10 cellular contexts compared by ENCODE assay signal in the genomic region with DNA sequence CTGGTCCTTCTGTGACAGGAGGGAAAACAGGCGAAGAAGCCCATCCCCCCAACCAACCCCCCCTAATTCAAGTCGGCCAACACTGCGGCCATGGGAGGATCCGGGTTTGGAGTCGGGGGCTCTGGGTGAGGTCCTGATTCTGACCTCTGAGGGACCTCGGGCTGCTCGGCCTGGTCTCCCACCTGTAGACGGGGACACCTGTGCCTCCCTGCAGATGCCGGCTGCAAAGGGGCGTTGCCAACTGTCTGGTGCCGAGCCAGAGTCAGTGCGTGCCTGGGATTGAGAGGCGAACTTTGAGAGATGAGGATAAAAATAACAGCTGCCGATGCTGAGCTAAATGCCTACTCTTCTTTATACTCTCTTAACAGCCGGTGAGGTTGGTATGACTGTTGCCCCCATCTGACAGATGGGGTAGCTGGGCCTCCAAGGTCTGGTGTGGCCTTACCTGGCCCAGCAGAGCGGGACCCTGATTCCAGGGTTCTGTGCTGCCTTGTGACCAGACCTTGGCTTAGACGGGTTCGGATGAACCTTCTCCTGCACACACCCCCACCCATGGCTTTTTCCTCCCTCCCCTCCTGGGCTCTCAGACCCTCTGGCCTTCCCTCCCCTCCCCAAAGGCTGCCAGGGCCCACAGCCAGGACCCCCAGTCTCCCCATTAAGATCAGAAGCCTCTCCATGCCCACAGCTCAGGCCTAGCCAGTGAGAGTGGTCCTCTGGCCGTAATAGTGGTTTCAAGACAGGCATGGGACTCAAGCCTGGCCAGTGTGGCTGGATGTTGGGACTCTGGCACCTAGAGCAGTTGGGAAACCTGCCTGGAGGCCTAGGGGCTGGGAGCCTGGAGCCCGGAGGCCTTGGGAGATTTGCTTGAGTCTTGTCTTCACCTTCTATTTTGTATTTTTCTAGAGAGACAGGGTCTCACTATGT. TPM values are rescaled to one million over a fixed set of nuclear protein-coding genes. Genes with fewer than 3 reads are reported as not detected.
DNase-seq lines count a peak whose midpoint lies in the region; ATAC-seq, FAIRE-seq and TF ChIP-seq lines count a peak whose summit lies in the region.
"Had no signal": no experiment of that assay in that cellular context is flagged by ENCODE, and none has a peak within 500 bp of the region (broad histone marks: within the 10 kb centered on the region; RNA-seq: fewer than 3 reads in every experiment).

No MANE protein-coding gene starts in this region.

- no peak for FAIRE-seq in kidney (lab: Jason Lieb, UNC)

- H3K9ac ChIP-seq in kidney (ENCODE audit: low read length in 2 of 2), result no peak overlapping the region

- H3K36me3 Mint-ChIP-seq in type B pancreatic cell, result no peaks in the 10 kb centered on the region
- no peaks in the 10 kb centered on the region for H3K36me3 Mint-ChIP-seq in activated T-helper 17 cell treated with anti-CD3 and anti-CD28 coated beads, Interleukin-2, amount 50 U/mL, for 72 hours (ENCODE audit: low read depth)

- no peak for ATAC-seq in activated T-helper 17 cell treated with anti-CD3 and anti-CD28 coated beads, Interleukin-2, amount 50 U/mL, for 72 hours (replicated peaks)
- ATAC-seq in HG03442 (IDR thresholded peaks at IDR 0.05; ENCODE audit: unreplicated experiment), result no peak

- peak overlapping the region in 1 of 2 donors; percentile 39 for H3K4me3 ChIP-seq in kidney (ENCODE audit: low read length in 2 of 2)

- no peaks in the 10 kb centered on the region for H3K36me3 ChIP-seq in kidney (ENCODE audit: control insufficient read depth in 1 of 2, insufficient read depth in 2 of 2, low read length in 2 of 2)

- H3K4me1 ChIP-seq in kidney (ENCODE audit: control insufficient read depth in 1 of 2, insufficient read depth in 1 of 2, low read depth in 1 of 2, low read length in 2 of 2), result peaks cover 3 to 6% of the 10 kb centered on the region in 2 donors

- H3K4me1 Mint-ChIP-seq in type B pancreatic cell (ENCODE audit: unreplicated experiment), result no peaks in the 10 kb centered on the region
- H3K4me1 Mint-ChIP-seq in activated T-helper 17 cell treated with anti-CD3 and anti-CD28 coated beads, Interleukin-2, amount 50 U/mL, for 72 hours, result no peaks in the 10 kb centered on the region

- DNase-seq in LHCN-M2 (ENCODE audit: low read depth) (peak; percentile 35), kidney (peak; percentile 74), type B pancreatic cell (ENCODE audit: extremely low spot score, unreplicated experiment) (peak; percentile 63), HK-2 (ENCODE audit: unreplicated experiment) (no peak)
- peak; percentile 10 for DNase-seq in activated CD8-positive, alpha-beta memory T cell treated with anti-CD3 and anti-CD28 coated beads, Interleukin-2, amount 50 U/mL, for 4 hours
- DNase-seq: cortex of kidney, HCEC 1CT, kidney glomerular epithelial cell had no signal

- H3K27ac Mint-ChIP-seq in type B pancreatic cell, result no peak overlapping the region
- H3K27ac Mint-ChIP-seq in activated T-helper 17 cell treated with anti-CD3 and anti-CD28 coated beads, Interleukin-2, amount 50 U/mL, for 72 hours, result no peak overlapping the region

- no peaks in the 10 kb centered on the region for H3K9me3 ChIP-seq in kidney (ENCODE audit: control insufficient read depth in 1 of 2, low read length in 2 of 2)

- no peak overlapping the region for H3K27ac ChIP-seq in kidney (ENCODE audit: low read depth in 2 of 2, low read length in 2 of 2)

- H3K27me3 Mint-ChIP-seq in type B pancreatic cell, result no peaks in the 10 kb centered on the region
- H3K27me3 Mint-ChIP-seq in activated T-helper 17 cell treated with anti-CD3 and anti-CD28 coated beads, Interleukin-2, amount 50 U/mL, for 72 hours, result no peaks in the 10 kb centered on the region

- no peaks in the 10 kb centered on the region for H3K9me3 Mint-ChIP-seq in type B pancreatic cell
- H3K9me3 Mint-ChIP-seq in activated T-helper 17 cell treated with anti-CD3 and anti-CD28 coated beads, Interleukin-2, amount 50 U/mL, for 72 hours, result no peaks in the 10 kb centered on the region

- TF ChIP-seq CTCF in kidney (IDR thresholded peaks at IDR 0.05; ENCODE audit: borderline replicate concordance, extremely low read depth, insufficient read depth) (no peak), type B pancreatic cell (conservative IDR thresholded peaks at IDR 0.05) (no peak)

- intact Hi-C loops in kidney (cut with DNase I), result no loop called here

- H3K4me3 Mint-ChIP-seq in type B pancreatic cell, result no peak overlapping the region
- H3K4me3 Mint-ChIP-seq in activated T-helper 17 cell treated with anti-CD3 and anti-CD28 coated beads, Interleukin-2, amount 50 U/mL, for 72 hours, result no peak overlapping the region

RNA-seq across cellular contexts. Expression of a gene that starts 41.7 kb away (rescaled TPM):
- total RNA-seq in LHCN-M2 (2014; rRNA removed) (not detected in 2 replicates), kidney (0.13 TPM), type B pancreatic cell (ENCODE audit: low replicate concordance) (1.3 and 2.0 TPM in 2 replicates)
- not detected for polyA plus RNA-seq in LHCN-M2 (2012)
- not detected for polyA plus RNA-seq in kidney (ENCODE audit: insufficient read depth, low read depth, low replicate concordance)
- total RNA-seq in activated T-helper 17 cell treated with anti-CD3 and anti-CD28 coated beads, Interleukin-2, amount 50 U/mL, for 72 hours, result not detected

RNA-seq across cellular contexts. Expression of a gene that starts 54.5 kb away (rescaled TPM):
- total RNA-seq in LHCN-M2 (2014; rRNA removed), result 40.0 and 44.8 TPM in 2 replicates
- 74.3 TPM for polyA plus RNA-seq in LHCN-M2 (2012)
- total RNA-seq in kidney, result 16.7 TPM
- polyA plus RNA-seq in kidney (ENCODE audit: insufficient read depth, low read depth, low replicate concordance), result 11.4 TPM
- 10.6 and 24.2 TPM in 2 replicates for total RNA-seq in type B pancreatic cell (ENCODE audit: low replicate concordance)
- total RNA-seq in activated T-helper 17 cell treated with anti-CD3 and anti-CD28 coated beads, Interleukin-2, amount 50 U/mL, for 72 hours, result under 1 TPM; 0.32 to 0.40 TPM
